ENCODE assay signal across 1 cellular context in the genomic region with DNA sequence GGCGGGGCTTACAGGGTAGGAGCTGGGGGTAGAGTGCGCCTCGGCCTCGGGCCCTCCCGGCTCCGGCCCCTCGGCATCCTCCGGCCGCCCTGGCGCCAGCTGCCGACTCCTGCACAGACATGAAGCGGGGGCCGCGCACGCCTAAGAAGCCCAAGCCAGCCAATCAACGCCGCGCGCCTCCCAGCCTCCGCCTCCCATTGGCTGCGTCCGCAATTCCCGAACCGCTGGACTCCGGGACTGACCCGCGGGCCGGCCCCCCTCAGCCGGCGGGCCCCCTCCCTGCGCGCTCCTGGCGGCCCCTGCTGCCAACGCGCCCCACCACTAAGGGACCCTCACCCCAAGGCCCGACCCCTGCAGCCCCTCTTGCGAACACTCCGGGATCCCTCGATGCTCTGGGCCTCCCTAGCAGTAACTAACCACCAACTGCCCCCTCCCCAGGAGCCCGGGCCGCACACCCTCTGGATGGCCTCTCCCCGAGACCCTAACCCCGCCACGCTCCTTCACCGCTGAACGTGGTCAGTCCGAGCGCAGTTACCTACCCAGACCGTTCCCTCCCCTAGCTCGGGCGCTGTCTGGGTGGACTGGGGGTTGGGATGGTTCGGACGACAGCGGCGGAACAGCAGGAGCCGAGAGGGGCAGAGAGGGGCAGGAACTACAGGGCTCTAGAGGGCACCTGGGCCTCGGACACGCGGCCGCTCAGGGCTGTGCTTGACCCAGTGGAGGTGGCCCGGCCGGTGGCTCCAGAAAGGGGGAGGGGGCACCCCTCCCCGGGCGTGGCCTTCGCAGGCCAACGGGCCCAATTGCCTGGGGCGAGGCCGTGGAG.
TF ChIP-seq lines count a peak whose summit lies in the region.

No MANE protein-coding gene starts in this region.

TF ChIP-seq in HCT116, 20 proteins besides CTCF, POLR2A, EP300 and RAD21 (continued from another document):
- TF ChIP-seq MAX (IDR thresholded peaks at IDR 0.05) (no peak), ZFX (IDR thresholded peaks at IDR 0.05) (peak; percentile 41; the same call in 1 of the 2 replicates), SIN3A (IDR thresholded peaks at IDR 0.05; ENCODE audit: low read depth) (no peak), YY1 (IDR thresholded peaks at IDR 0.05; ENCODE audit: extremely low read depth, insufficient replicate concordance, low read depth, low read length) (peak; percentile 72), ELF1 (IDR thresholded peaks at IDR 0.05; ENCODE audit: borderline replicate concordance, low read depth) (no peak), POLR2AphosphoS5 (IDR thresholded peaks at IDR 0.05; ENCODE audit: low read depth, low read length) (peak; percentile 73), ATF3 (IDR thresholded peaks at IDR 0.05) (no peak)
- TF ChIP-seq, protein P1, sequence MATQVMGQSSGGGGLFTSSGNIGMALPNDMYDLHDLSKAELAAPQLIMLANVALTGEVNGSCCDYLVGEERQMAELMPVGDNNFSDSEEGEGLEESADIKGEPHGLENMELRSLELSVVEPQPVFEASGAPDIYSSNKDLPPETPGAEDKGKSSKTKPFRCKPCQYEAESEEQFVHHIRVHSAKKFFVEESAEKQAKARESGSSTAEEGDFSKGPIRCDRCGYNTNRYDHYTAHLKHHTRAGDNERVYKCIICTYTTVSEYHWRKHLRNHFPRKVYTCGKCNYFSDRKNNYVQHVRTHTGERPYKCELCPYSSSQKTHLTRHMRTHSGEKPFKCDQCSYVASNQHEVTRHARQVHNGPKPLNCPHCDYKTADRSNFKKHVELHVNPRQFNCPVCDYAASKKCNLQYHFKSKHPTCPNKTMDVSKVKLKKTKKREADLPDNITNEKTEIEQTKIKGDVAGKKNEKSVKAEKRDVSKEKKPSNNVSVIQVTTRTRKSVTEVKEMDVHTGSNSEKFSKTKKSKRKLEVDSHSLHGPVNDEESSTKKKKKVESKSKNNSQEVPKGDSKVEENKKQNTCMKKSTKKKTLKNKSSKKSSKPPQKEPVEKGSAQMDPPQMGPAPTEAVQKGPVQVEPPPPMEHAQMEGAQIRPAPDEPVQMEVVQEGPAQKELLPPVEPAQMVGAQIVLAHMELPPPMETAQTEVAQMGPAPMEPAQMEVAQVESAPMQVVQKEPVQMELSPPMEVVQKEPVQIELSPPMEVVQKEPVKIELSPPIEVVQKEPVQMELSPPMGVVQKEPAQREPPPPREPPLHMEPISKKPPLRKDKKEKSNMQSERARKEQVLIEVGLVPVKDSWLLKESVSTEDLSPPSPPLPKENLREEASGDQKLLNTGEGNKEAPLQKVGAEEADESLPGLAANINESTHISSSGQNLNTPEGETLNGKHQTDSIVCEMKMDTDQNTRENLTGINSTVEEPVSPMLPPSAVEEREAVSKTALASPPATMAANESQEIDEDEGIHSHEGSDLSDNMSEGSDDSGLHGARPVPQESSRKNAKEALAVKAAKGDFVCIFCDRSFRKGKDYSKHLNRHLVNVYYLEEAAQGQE (IDR thresholded peaks at IDR 0.05; ENCODE audit: low read depth) = no peak
TF ChIP-seq in HCT116: peak in this region for 4.
